ENCODE assay signal across 13 cellular contexts in the genomic region with DNA sequence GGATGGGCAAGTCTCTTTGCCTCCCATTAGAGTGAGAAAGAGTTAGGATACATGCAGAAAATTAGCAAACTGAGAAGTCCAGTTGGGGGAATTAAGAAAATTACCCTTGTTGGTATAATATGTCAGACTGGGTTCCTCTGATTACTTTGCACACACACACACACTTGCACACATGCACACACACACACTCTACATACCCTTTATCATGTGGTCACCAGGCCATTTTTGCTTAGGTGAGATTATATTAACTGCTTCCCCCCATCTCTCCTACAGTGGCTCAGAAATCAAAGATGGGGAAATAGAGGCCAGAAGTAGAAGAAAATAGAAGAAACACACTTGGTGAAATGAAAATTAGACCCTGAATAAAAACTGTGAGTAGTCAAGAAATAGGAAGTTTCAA. TPM values are rescaled to one million over a fixed set of nuclear protein-coding genes. Genes with fewer than 3 reads are reported as not detected.
A peak's percentile ranks its signal among the peaks of the same experiment; 100 is the strongest.
DNase-seq lines count a peak whose midpoint lies in the region; ATAC-seq and TF ChIP-seq lines count a peak whose summit lies in the region.
"Had no signal": no experiment of that assay in that cellular context is flagged by ENCODE, and none has a peak within 500 bp of the region (broad histone marks: within the 10 kb centered on the region; RNA-seq: fewer than 3 reads in every experiment).

No MANE protein-coding gene starts in this region.

- peaks cover 20% of the 10 kb centered on the region for H3K4me1 ChIP-seq in mesendoderm (ENCODE audit: control insufficient read depth, low read depth, low read length)

- TF ChIP-seq CTCF in SU-DHL-6 (IDR thresholded peaks at IDR 0.05; ENCODE audit: insufficient read depth, low read length, poor library complexity, severe bottlenecking): no peak

- no peaks in the 10 kb centered on the region for H3K36me3 ChIP-seq in SU-DHL-6 (ENCODE audit: low read length)
- no peaks in the 10 kb centered on the region for H3K36me3 ChIP-seq in mesendoderm (ENCODE audit: control insufficient read depth, insufficient read depth, low read length)
- H3K36me3 ChIP-seq: adrenal gland had no signal

- no peak overlapping the region for H2AFZ ChIP-seq in SU-DHL-6 (ENCODE audit: low read depth, low read length, severe bottlenecking)

- no peak overlapping the region for H2BK15ac ChIP-seq in mesendoderm (replicated peaks; ENCODE audit: low read depth)

- no peak overlapping the region for H2BK5ac ChIP-seq in mesendoderm (ENCODE audit: low read length)

- H4K5ac ChIP-seq in mesendoderm (ENCODE audit: low read length): no peak overlapping the region

- peak overlapping the region; percentile 83 for H3K4me2 ChIP-seq in SU-DHL-6 (ENCODE audit: low read depth, low read length, poor library complexity, severe bottlenecking)
- H3K4me2 ChIP-seq in mesendoderm (ENCODE audit: low read length): no peak overlapping the region

- H3K4ac ChIP-seq in mesendoderm (ENCODE audit: low read depth, low read length): no peak overlapping the region

- no peak overlapping the region for H2AK5ac ChIP-seq in mesendoderm (ENCODE audit: low read length)

- no peak overlapping the region for H4K8ac ChIP-seq in mesendoderm (ENCODE audit: low read depth, low read length)

- H3K9ac ChIP-seq in SU-DHL-6 (ENCODE audit: low read length): peak overlapping the region; percentile 70; the same call in 1 of the 2 replicates
- no peak overlapping the region for H3K9ac ChIP-seq in mesendoderm (ENCODE audit: low read length)

- H3K79me1 ChIP-seq in mesendoderm (ENCODE audit: low read length): peaks cover 1% of the 10 kb centered on the region

- H3K79me2 ChIP-seq in SU-DHL-6 (ENCODE audit: insufficient read depth, low read length) (no peaks in the 10 kb centered on the region), mesendoderm (ENCODE audit: control insufficient read depth, insufficient read depth, low read length) (no peaks in the 10 kb centered on the region)

- no peaks in the 10 kb centered on the region for H4K20me1 ChIP-seq in SU-DHL-6 (ENCODE audit: low read depth, low read length)

- peaks cover 75% of the 10 kb centered on the region for H3K4me1 Mint-ChIP-seq in activated T-cell treated with anti-CD3 and anti-CD28 coated beads, Interleukin-2, amount 50 U/mL, for 4 hours (ENCODE audit: low read depth)
- peaks cover 64% of the 10 kb centered on the region for H3K4me1 Mint-ChIP-seq in memory B cell

- no peaks in the 10 kb centered on the region for H3K27me3 Mint-ChIP-seq in activated T-cell treated with anti-CD3 and anti-CD28 coated beads, Interleukin-2, amount 50 U/mL, for 4 hours (ENCODE audit: low read depth)
- no peaks in the 10 kb centered on the region for H3K27me3 Mint-ChIP-seq in memory B cell

- no peak overlapping the region for H3K18ac ChIP-seq in mesendoderm (ENCODE audit: low read length)

- no peak overlapping the region for H3K23ac ChIP-seq in mesendoderm (ENCODE audit: low read length)

- H3K27ac Mint-ChIP-seq in memory B cell: peak overlapping the region; percentile 90

- peak overlapping the region; percentile 2 for H3K4me3 Mint-ChIP-seq in activated T-cell treated with anti-CD3 and anti-CD28 coated beads, Interleukin-2, amount 50 U/mL, for 4 hours
- H3K4me3 Mint-ChIP-seq in memory B cell: peak overlapping the region; percentile 11

- peaks cover 38% of the 10 kb centered on the region; the same call in 1 of the 2 replicates for H3F3A ChIP-seq in SU-DHL-6 (ENCODE audit: insufficient read depth)

- no peaks in the 10 kb centered on the region for H3K9me3 Mint-ChIP-seq in activated T-cell treated with anti-CD3 and anti-CD28 coated beads, Interleukin-2, amount 50 U/mL, for 4 hours
- no peaks in the 10 kb centered on the region for H3K9me3 Mint-ChIP-seq in memory B cell

- no peak overlapping the region for H2BK120ac ChIP-seq in mesendoderm (ENCODE audit: low read depth, low read length)

- no peak for ATAC-seq in activated T-cell treated with anti-CD3 and anti-CD28 coated beads, Interleukin-2, amount 50 U/mL, for 4 hours
- ATAC-seq in memory B cell (ENCODE audit: low read depth): no peak

- H3K56ac ChIP-seq in mesendoderm (ENCODE audit: low read length): no peak overlapping the region

- H3K9me3 ChIP-seq in SU-DHL-6 (ENCODE audit: insufficient read depth, low read length): no peaks in the 10 kb centered on the region
- H3K9me3 ChIP-seq: adrenal gland had no signal

- no peaks in the 10 kb centered on the region for H3K9me2 ChIP-seq in SU-DHL-6 (replicated peaks; ENCODE audit: insufficient read depth, low read length)

- H3K27ac ChIP-seq in SU-DHL-6 (ENCODE audit: low read depth, low read length) (no peak overlapping the region), temporal lobe (ENCODE audit: low read depth, low read length) (peak overlapping the region; percentile 88), mesendoderm (ENCODE audit: low read depth, low read length) (no peak overlapping the region)

- H3K4me3 ChIP-seq in SU-DHL-6 (ENCODE audit: insufficient read depth, low read length, poor library complexity, severe bottlenecking) (peak overlapping the region; percentile 30), mesendoderm (ENCODE audit: low read length) (no peak overlapping the region)
- H3K4me3 ChIP-seq: adrenal gland had no signal

- H3K27me3 ChIP-seq in SU-DHL-6 (ENCODE audit: low read length) (no peaks in the 10 kb centered on the region), mesendoderm (ENCODE audit: insufficient read depth, low read length, poor library complexity) (peaks cover 9% of the 10 kb centered on the region)
- H3K27me3 ChIP-seq: adrenal gland had no signal

- H3K36me3 Mint-ChIP-seq in activated T-cell treated with anti-CD3 and anti-CD28 coated beads, Interleukin-2, amount 50 U/mL, for 4 hours (ENCODE audit: insufficient read depth): no peaks in the 10 kb centered on the region
- peaks cover 1% of the 10 kb centered on the region for H3K36me3 Mint-ChIP-seq in memory B cell

- DNase-seq in activated T-cell treated with anti-CD3 and anti-CD28 coated beads, Interleukin-2, amount 50 U/mL, for 4 hours: no peak
- DNase-seq in activated T-cell treated with anti-CD3 and anti-CD28 coated beads, Interleukin-2, amount 50 U/mL, for 48 hours: no peak
- DNase-seq in memory B cell (ENCODE audit: low spot score in 2 of 2): no peak
- no peak for DNase-seq in effector CD4-positive, alpha-beta T cell
- DNase-seq in mesendoderm: no peak
- DNase-seq in NCI-H1436 treated with DMSO at 0.1 percent for 48 hours (lab: John Stamatoyannopoulos, UW): no peak
- DNase-seq: adrenal gland, MV-4-11, NCI-H226, small intestine, T-helper 2 cell had no signal

RNA-seq across cellular contexts. Expression of gene LIX1L, which starts 0.9 kb away (rescaled TPM):
- total RNA-seq in activated T-cell treated with anti-CD3 and anti-CD28 coated beads, Interleukin-2, amount 50 U/mL, for 4 hours: 10 to 100 TPM; 40.7 to 43.3 (median 41.9) TPM
- total RNA-seq in temporal lobe: 22.4 TPM
- 2.8 TPM for polyA plus RNA-seq in mesendoderm (2013, experiment 1 of 2)
- polyA plus RNA-seq in mesendoderm (2013, experiment 2 of 2): 2.7 TPM

RNA-seq across cellular contexts. Expression of gene ANKRD34A, which starts 5.6 kb away (rescaled TPM):
- total RNA-seq in activated T-cell treated with anti-CD3 and anti-CD28 coated beads, Interleukin-2, amount 50 U/mL, for 4 hours: 1 to 10 TPM; 6.2 to 8.7 (median 7.6) TPM
- total RNA-seq in temporal lobe: 1.7 TPM
- 0.11 TPM for polyA plus RNA-seq in mesendoderm (2013, experiment 1 of 2)
- 0.13 TPM for polyA plus RNA-seq in mesendoderm (2013, experiment 2 of 2)

RNA-seq across cellular contexts. Expression of gene POLR3GL, which starts 5.8 kb away (rescaled TPM):
- total RNA-seq in activated T-cell treated with anti-CD3 and anti-CD28 coated beads, Interleukin-2, amount 50 U/mL, for 4 hours: 10 to 100 TPM; 11.7 to 14.5 (median 13.9) TPM
- total RNA-seq in temporal lobe: 10.6 TPM
- polyA plus RNA-seq in mesendoderm (2013, experiment 1 of 2): 2.9 TPM
- 3.3 TPM for polyA plus RNA-seq in mesendoderm (2013, experiment 2 of 2)

RNA-seq across cellular contexts. Expression of gene RBM8A, which starts 31.4 kb away (rescaled TPM):
- 100 to 1,000 TPM; 603 to 609 (median 606) TPM for total RNA-seq in activated T-cell treated with anti-CD3 and anti-CD28 coated beads, Interleukin-2, amount 50 U/mL, for 4 hours
- 71.3 TPM for total RNA-seq in temporal lobe
- 413 TPM for polyA plus RNA-seq in mesendoderm (2013, experiment 1 of 2)
- polyA plus RNA-seq in mesendoderm (2013, experiment 2 of 2): 408 TPM

RNA-seq across cellular contexts. Expression of gene TXNIP, which starts 37.6 kb away (rescaled TPM):
- total RNA-seq in activated T-cell treated with anti-CD3 and anti-CD28 coated beads, Interleukin-2, amount 50 U/mL, for 4 hours: 10 to 100 TPM; 68.9 to 91.0 (median 83.7) TPM
- total RNA-seq in temporal lobe: 144 TPM
- 2.3 TPM for polyA plus RNA-seq in mesendoderm (2013, experiment 1 of 2)
- 2.0 TPM for polyA plus RNA-seq in mesendoderm (2013, experiment 2 of 2)
